Comparison of ENCODE assay signal across 8 cellular contexts in genomic region chr4:54229631-54230478, GRCh38. TPM values are rescaled to one million over a fixed set of nuclear protein-coding genes. Genes with fewer than 3 reads are reported as not detected.
DNase-seq lines count a peak whose midpoint lies in the region; TF ChIP-seq lines count a peak whose summit lies in the region.

No MANE protein-coding gene starts in this region.

- peaks cover 5% of the 10 kb centered on the region for H3K36me3 ChIP-seq in fibroblast of lung (ENCODE audit: control insufficient read depth, insufficient read depth, low read length)
- no peaks in the 10 kb centered on the region for H3K36me3 ChIP-seq in neural cell (ENCODE audit: insufficient read depth, low read length)
- no peaks in the 10 kb centered on the region for H3K36me3 ChIP-seq in effector memory CD4-positive, alpha-beta T cell (ENCODE audit: control insufficient read depth, insufficient read depth, low read length)

- H3K27me3 ChIP-seq in fibroblast of lung (ENCODE audit: control insufficient read depth, insufficient read depth, low read length) (no peaks in the 10 kb centered on the region), neural cell (ENCODE audit: insufficient read depth, low read depth, low read length) (peaks cover 87% of the 10 kb centered on the region)
- peaks cover 77% of the 10 kb centered on the region for H3K27me3 ChIP-seq in effector memory CD4-positive, alpha-beta T cell (replicated peaks; ENCODE audit: control insufficient read depth, insufficient read depth, low read length, poor library complexity, severe bottlenecking)

- H3K27ac ChIP-seq in fibroblast of lung (ENCODE audit: insufficient read depth, low read length), result peak overlapping the region; percentile 90
- H3K27ac ChIP-seq in neural cell (ENCODE audit: low read length), result no peak overlapping the region
- no peak overlapping the region for H3K27ac ChIP-seq in effector memory CD4-positive, alpha-beta T cell (ENCODE audit: insufficient read depth, low read length, poor library complexity, severe bottlenecking)
- H3K27ac ChIP-seq in RWPE1, result no peak overlapping the region

- TF ChIP-seq RAD21 in neural cell (conservative IDR thresholded peaks at IDR 0.05), result no peak

- peak overlapping the region; percentile 76 for H3K9ac ChIP-seq in fibroblast of lung (ENCODE audit: insufficient read depth, low read length)
- H3K9ac ChIP-seq in neural cell (ENCODE audit: low read length), result no peak overlapping the region

- H4K20me1 ChIP-seq in fibroblast of lung (ENCODE audit: control insufficient read depth, extremely low read depth, insufficient read depth, low read length) (no peaks in the 10 kb centered on the region), neural cell (ENCODE audit: insufficient read depth) (no peaks in the 10 kb centered on the region)

- CTCF ChIA-PET in RWPE1 (lab: Yijun Ruan, JAX), result interaction anchor here (1.9 kb wide), 1 partner anchor 321 kb away, joined by 5 read pairs; no protein-coding TSS in a partner anchor

- DNase-seq in AG10803 (ENCODE audit: low read depth) (peak; percentile 78), HuH-7.5 (ENCODE audit: low spot score) (peak; percentile 46), fibroblast of lung (ENCODE audit: low read depth in 2 of 2) (peak; percentile 79 to 80), NCI-H774 (lab: John Stamatoyannopoulos, UW) (no peak), cortex of kidney (lab: John Stamatoyannopoulos, UW) (no peak), RWPE1 (ENCODE audit: low spot score) (no peak)
- DNase-seq in effector memory CD4-positive, alpha-beta T cell, result no peak

- H3K4me3 ChIP-seq in AG10803 (ENCODE audit: low read length) (peak overlapping the region; percentile 98), fibroblast of lung (replicated peaks in 1 of 4; ENCODE audit: control extremely low read depth in 1 of 4, insufficient read depth in 1 of 4, low read depth in 3 of 4, low read length in 4 of 4) (peak overlapping the region; percentile 94 to 97 (median 96)), neural cell (ENCODE audit: low read length) (peak overlapping the region; percentile 15)
- no peak overlapping the region for H3K4me3 ChIP-seq in effector memory CD4-positive, alpha-beta T cell (ENCODE audit: insufficient read depth, low read depth, low read length, poor library complexity, severe bottlenecking)

- no peaks in the 10 kb centered on the region for H3K9me2 ChIP-seq in neural cell (ENCODE audit: insufficient read depth, low read length)

- TF ChIP-seq CTCF in AG10803 (conservative IDR thresholded peaks at IDR 0.05; ENCODE audit: low read length) (no peak), fibroblast of lung (conservative IDR thresholded peaks at IDR 0.05 in 1 of 2, IDR thresholded peaks at IDR 0.05 in 1 of 2; ENCODE audit: low read depth in 1 of 2, low read length in 2 of 2) (no peak), neural cell (IDR thresholded peaks at IDR 0.05; ENCODE audit: poor library complexity, severe bottlenecking) (no peak), RWPE1 (conservative IDR thresholded peaks at IDR 0.05; ENCODE audit: low read depth) (no peak)

- no peaks in the 10 kb centered on the region for H3F3A ChIP-seq in neural cell (ENCODE audit: insufficient read depth, low read length, poor library complexity, severe bottlenecking)

- TF ChIP-seq EP300 in neural cell (conservative IDR thresholded peaks at IDR 0.05; ENCODE audit: poor library complexity, severe bottlenecking), result no peak

- H3K79me2 ChIP-seq in fibroblast of lung (ENCODE audit: control insufficient read depth, insufficient read depth, low read length) (peaks cover 60% of the 10 kb centered on the region), neural cell (replicated peaks; ENCODE audit: insufficient read depth, low read length) (no peaks in the 10 kb centered on the region)

- peaks cover 9% of the 10 kb centered on the region for H3K4me1 ChIP-seq in fibroblast of lung (ENCODE audit: control insufficient read depth, extremely low read depth, insufficient read depth, low read length)
- H3K4me1 ChIP-seq in effector memory CD4-positive, alpha-beta T cell (ENCODE audit: control insufficient read depth, insufficient read depth, low read length, poor library complexity, severe bottlenecking), result peaks cover 37% of the 10 kb centered on the region

- H2AFZ ChIP-seq in fibroblast of lung (ENCODE audit: low read length) (no peak overlapping the region), neural cell (ENCODE audit: low read depth, low read length) (no peak overlapping the region)

- H3K9me3 ChIP-seq in fibroblast of lung (ENCODE audit: control insufficient read depth, insufficient read depth, low read depth, low read length) (no peaks in the 10 kb centered on the region), neural cell (ENCODE audit: low read length) (no peaks in the 10 kb centered on the region)
- H3K9me3 ChIP-seq in effector memory CD4-positive, alpha-beta T cell (ENCODE audit: control insufficient read depth, low read length), result no peaks in the 10 kb centered on the region

- H3K4me2 ChIP-seq in fibroblast of lung (ENCODE audit: extremely low read depth, insufficient read depth, low read length) (peak overlapping the region; percentile 2), neural cell (ENCODE audit: low read length) (no peak overlapping the region)

- POLR2A ChIA-PET in RWPE1 (lab: Yijun Ruan, JAX; ENCODE audit: low non-redundant PET), result no interaction called here

TF ChIP-seq in neural cell, 6 proteins besides CTCF, POLR2A, EP300 and RAD21:
- TF ChIP-seq MXI1 (conservative IDR thresholded peaks at IDR 0.05; ENCODE audit: poor library complexity, severe bottlenecking) (no peak), TAF1 (IDR thresholded peaks at IDR 0.05; ENCODE audit: low read depth) (no peak), EZH2 (IDR thresholded peaks at IDR 0.05; ENCODE audit: borderline replicate concordance, insufficient read depth, low read length, poor library complexity, severe bottlenecking) (peak; percentile 91)
TF ChIP-seq in neural cell: peak in this region for 1.

RNA-seq across cellular contexts. Expression of gene PDGFRA, which starts 0.8 kb away (rescaled TPM):
- 350 and 363 TPM in 2 replicates for total RNA-seq in fibroblast of lung
- 284 and 342 TPM in 2 replicates for polyA plus RNA-seq in fibroblast of lung
- 148 and 177 TPM in 2 replicates for polyA plus RNA-seq in fibroblast of lung (2012)
- 184 and 245 TPM in 2 replicates for polyA minus RNA-seq in fibroblast of lung (ENCODE audit: low replicate concordance)
- polyA plus RNA-seq in neural cell, result 0.40 and 0.43 TPM in 2 replicates
- polyA minus RNA-seq in neural cell, result 0.97 and 1.0 TPM in 2 replicates

Comparison
In these comparisons a context has a peak if more than half of its experiments do, and no peak if none do; other contexts are left out.
1. DNase-seq: peak in AG10803 (single experiment), HuH-7.5 (single experiment) and fibroblast of lung (2 of 2); none in NCI-H774 (single experiment), cortex of kidney (single experiment), effector memory CD4-positive, alpha-beta T cell (0 of 3) and RWPE1 (single experiment).
2. RNA of gene PDGFRA, which starts 0.8 kb away (polyA plus RNA-seq): 148 to 342 TPM in fibroblast of lung; 0.40 to 0.43 TPM in neural cell; every median in the first group is over 100 times any median in the second.